In genomic region chrX:64204252-64204651, GRCh38 we compare ENCODE assay signal across 8 cellular contexts. TPM values are rescaled to one million over a fixed set of nuclear protein-coding genes. Genes with fewer than 3 reads are reported as not detected.
A peak's percentile ranks its signal among the peaks of the same experiment; 100 is the strongest.
DNase-seq lines count a peak whose midpoint lies in the region; TF ChIP-seq lines count a peak whose summit lies in the region.

No MANE protein-coding gene starts in this region.

- H3K36me3 ChIP-seq in MM.1S (replicated peaks; ENCODE audit: insufficient read depth, low read length) (no peaks in the 10 kb centered on the region), ectodermal cell (ENCODE audit: control insufficient read depth, insufficient read depth, low read length) (no peaks in the 10 kb centered on the region)

- H3F3A ChIP-seq in MM.1S (ENCODE audit: insufficient read depth, low read length) = peaks cover 10% of the 10 kb centered on the region

- DNase-seq in AG09309 (ENCODE audit: low read depth) (no peak), MM.1S (no peak), myocyte (ENCODE audit: low read depth) (peak; percentile 41), NOMO-1 treated with dmso at 0.1 percent for 144 hours (lab: John Stamatoyannopoulos, UW; ENCODE audit: unreplicated experiment) (no peak), middle frontal gyrus (ENCODE audit: extremely low spot score, low spot score) (no peak), NCI-H1092 (lab: John Stamatoyannopoulos, UW) (no peak), germinal center (ENCODE audit: low spot score) (no peak)

- WGBS in ectodermal cell, 2 experiments = 43 to 48% methylated on average over 23 of the region's 23 CpGs

- no peaks in the 10 kb centered on the region for H3K9me2 ChIP-seq in MM.1S (replicated peaks; ENCODE audit: insufficient read depth, low read length)

- H3K9ac ChIP-seq in MM.1S (ENCODE audit: low read length) = peak overlapping the region; percentile 63; the same call in 1 of the 2 replicates

- H3K27ac ChIP-seq in MM.1S (ENCODE audit: low read length) (no peak overlapping the region), ectodermal cell (ENCODE audit: insufficient read depth, low read depth, low read length, poor library complexity, severe bottlenecking) (no peak overlapping the region)

- H3K79me2 ChIP-seq in MM.1S (ENCODE audit: low read length) = peaks cover 20% of the 10 kb centered on the region

- H2AFZ ChIP-seq in MM.1S (ENCODE audit: low read length) = no peak overlapping the region

- peak overlapping the region; percentile 62 for H3K4me2 ChIP-seq in MM.1S (ENCODE audit: low read depth, low read length)

- H3K9me3 ChIP-seq in MM.1S (replicated peaks; ENCODE audit: insufficient read depth, low read length) = no peaks in the 10 kb centered on the region
- no peaks in the 10 kb centered on the region for H3K9me3 ChIP-seq in ectodermal cell (ENCODE audit: control insufficient read depth, low read length)

- H3K4me3 ChIP-seq in AG09309 (ENCODE audit: control insufficient read depth, low read depth, low read length) = peak overlapping the region; percentile 64
- H3K4me3 ChIP-seq in MM.1S (ENCODE audit: low read length) = peak overlapping the region; percentile 79
- peak overlapping the region; percentile 52 for H3K4me3 ChIP-seq in ectodermal cell (ENCODE audit: insufficient read depth, low read depth, low read length)

- H3K27me3 ChIP-seq in MM.1S (replicated peaks; ENCODE audit: insufficient read depth, low read length) (no peaks in the 10 kb centered on the region), ectodermal cell (ENCODE audit: control insufficient read depth, insufficient read depth, low read length, poor library complexity, severe bottlenecking) (no peaks in the 10 kb centered on the region)

- no peaks in the 10 kb centered on the region for H4K20me1 ChIP-seq in MM.1S (ENCODE audit: insufficient read depth, low read length)

- no peak for TF ChIP-seq CTCF in AG09309 (IDR thresholded peaks at IDR 0.05; ENCODE audit: control insufficient read depth, insufficient read depth, low read depth, low read length, missing control alignments)
- no peak for TF ChIP-seq CTCF in MM.1S (IDR thresholded peaks at IDR 0.05; ENCODE audit: low read length)

- H3K4me1 ChIP-seq in MM.1S (ENCODE audit: low read length) (0 out of 2 replicates have a peak, but pooled peaks cover 8% of the 10 kb centered on the region), ectodermal cell (ENCODE audit: control insufficient read depth, insufficient read depth, low read length) (peaks cover 6% of the 10 kb centered on the region)

RNA-seq across cellular contexts. Expression of gene AMER1, which starts 1.3 kb away (rescaled TPM):
- 9.1 TPM for polyA plus RNA-seq in ectodermal cell (2013, experiment 1 of 4)
- 9.7 TPM for polyA plus RNA-seq in ectodermal cell (2013, experiment 2 of 4)
- 6.2 TPM for polyA plus RNA-seq in ectodermal cell (2013, experiment 3 of 4)
- 7.3 TPM for polyA plus RNA-seq in ectodermal cell (2013, experiment 4 of 4)
- total RNA-seq in myocyte = 4.1 and 4.9 TPM in 2 replicates
- polyA plus RNA-seq in myocyte (2012) = 2.3 TPM

RNA-seq across cellular contexts. Expression of gene ASB12, which starts 26.2 kb away (rescaled TPM):
- not detected for polyA plus RNA-seq in ectodermal cell (2013, experiment 1 of 4)
- 0.36 TPM for polyA plus RNA-seq in ectodermal cell (2013, experiment 2 of 4)
- polyA plus RNA-seq in ectodermal cell (2013, experiment 3 of 4) = 0.27 TPM
- not detected for polyA plus RNA-seq in ectodermal cell (2013, experiment 4 of 4)
- total RNA-seq in myocyte = 0.83 TPM in 1 of 2 replicates, not detected in the other
- polyA plus RNA-seq in myocyte (2012) = not detected
